Comparison of ENCODE assay signal across 1 cellular context in genomic region chr12:122412851-122413433, GRCh38.
TF ChIP-seq lines count a peak whose summit lies in the region.

No MANE protein-coding gene starts in this region.

TF ChIP-seq in GM23338, 12 proteins besides CTCF, POLR2A, EP300 and RAD21 (continued from another document):
- no peak for TF ChIP-seq REST (IDR thresholded peaks at IDR 0.05; ENCODE audit: unreplicated experiment)
- no peak for TF ChIP-seq STAT1 (IDR thresholded peaks at IDR 0.05; ENCODE audit: unreplicated experiment)
